Comparison of ENCODE assay signal across 9 cellular contexts in genomic region chr10:124670849-124671248, GRCh38.
DNase-seq lines count a peak whose midpoint lies in the region; ATAC-seq and TF ChIP-seq lines count a peak whose summit lies in the region.
"Had no signal": no experiment of that assay in that cellular context is flagged by ENCODE, and none has a peak within 500 bp of the region (broad histone marks: within the 10 kb centered on the region; RNA-seq: fewer than 3 reads in every experiment).

No MANE protein-coding gene starts in this region.

- H3K9me3 ChIP-seq in lower lobe of right lung (no peaks in the 10 kb centered on the region), suprapubic skin (no peaks in the 10 kb centered on the region)

- no peaks in the 10 kb centered on the region for H3K27me3 Mint-ChIP-seq in activated T-cell treated with anti-CD3 and anti-CD28 coated beads, Interleukin-2, amount 50 U/mL, for 72 hours (ENCODE audit: low read depth)
- H3K27me3 Mint-ChIP-seq in activated naive CD4-positive, alpha-beta T cell treated with anti-CD3 and anti-CD28 coated beads, Interleukin-2, amount 50 U/mL, for 24 hours: no peaks in the 10 kb centered on the region

- peak overlapping the region; percentile 73 for H3K27ac Mint-ChIP-seq in activated T-cell treated with anti-CD3 and anti-CD28 coated beads, Interleukin-2, amount 50 U/mL, for 72 hours
- peak overlapping the region; percentile 89 for H3K27ac Mint-ChIP-seq in activated naive CD4-positive, alpha-beta T cell treated with anti-CD3 and anti-CD28 coated beads, Interleukin-2, amount 50 U/mL, for 24 hours

- DNase-seq in activated T-cell treated with anti-CD3 and anti-CD28 coated beads, Interleukin-2, amount 50 U/mL, for 72 hours: no peak
- no peak for DNase-seq in activated T-cell treated with anti-CD3 and anti-CD28 coated beads, Interleukin-2, amount 50 U/mL, for 1 hour
- peak; percentile 80 for DNase-seq in lower lobe of right lung
- no peak for DNase-seq in suprapubic skin (ENCODE audit: low spot score in 2 of 2)
- no peak for DNase-seq in activated CD4-positive, CD25-positive, alpha-beta regulatory T cell treated with anti-CD3 and anti-CD28 coated beads, Interleukin-2, amount 50 U/mL, for 72 hours
- no peak for DNase-seq in stimulated activated CD4-positive, alpha-beta T cell treated with anti-CD3 and anti-CD28 coated beads, Interleukin-2, amount 100 ng/mL, for 48 hours

- TF ChIP-seq CTCF in lower lobe of right lung (IDR thresholded peaks at IDR 0.05) (no peak), suprapubic skin (IDR thresholded peaks at IDR 0.05) (no peak)

- WGBS in suprapubic skin: 90% methylated on average over 13 of the region's 13 CpGs

- no peaks in the 10 kb centered on the region for H3K9me3 Mint-ChIP-seq in activated T-cell treated with anti-CD3 and anti-CD28 coated beads, Interleukin-2, amount 50 U/mL, for 72 hours
- no peaks in the 10 kb centered on the region for H3K9me3 Mint-ChIP-seq in activated naive CD4-positive, alpha-beta T cell treated with anti-CD3 and anti-CD28 coated beads, Interleukin-2, amount 50 U/mL, for 24 hours

- H3K36me3 ChIP-seq in lower lobe of right lung: peaks cover 6% of the 10 kb centered on the region
- H3K36me3 ChIP-seq in suprapubic skin: no peaks in the 10 kb centered on the region

- peaks cover 57% of the 10 kb centered on the region for H3K4me1 Mint-ChIP-seq in activated T-cell treated with anti-CD3 and anti-CD28 coated beads, Interleukin-2, amount 50 U/mL, for 72 hours (ENCODE audit: low read depth)
- peaks cover 79% of the 10 kb centered on the region for H3K4me1 Mint-ChIP-seq in activated naive CD4-positive, alpha-beta T cell treated with anti-CD3 and anti-CD28 coated beads, Interleukin-2, amount 50 U/mL, for 24 hours

- TF ChIP-seq POLR2A in suprapubic skin (IDR thresholded peaks at IDR 0.05): no peak

- no peak for ATAC-seq in activated T-cell treated with anti-CD3 and anti-CD28 coated beads, Interleukin-2, amount 50 U/mL, for 72 hours (replicated peaks in 1 of 2)
- ATAC-seq in lower lobe of right lung (peak; percentile 18 to 36), HG02642 (IDR thresholded peaks at IDR 0.05; ENCODE audit: poor library complexity, unreplicated experiment) (no peak)

- peaks cover 1 to 5% of the 10 kb centered on the region in 2 donors for H3K36me3 Mint-ChIP-seq in activated T-cell treated with anti-CD3 and anti-CD28 coated beads, Interleukin-2, amount 50 U/mL, for 72 hours (ENCODE audit: insufficient read depth in 2 of 2)
- H3K36me3 Mint-ChIP-seq in activated naive CD4-positive, alpha-beta T cell treated with anti-CD3 and anti-CD28 coated beads, Interleukin-2, amount 50 U/mL, for 24 hours: peaks cover 2% of the 10 kb centered on the region

- intact Hi-C loops in lower lobe of right lung (cut with DNase I): no loop called here

- no peak for TF ChIP-seq EP300 in suprapubic skin (IDR thresholded peaks at IDR 0.05)

- H3K4me3 ChIP-seq in lower lobe of right lung (no peak overlapping the region), suprapubic skin (no peak overlapping the region)
- H3K4me3 ChIP-seq: coronary artery had no signal

- H3K4me3 Mint-ChIP-seq in activated T-cell treated with anti-CD3 and anti-CD28 coated beads, Interleukin-2, amount 50 U/mL, for 72 hours: peak overlapping the region; percentile 39 to 57
- H3K4me3 Mint-ChIP-seq in activated naive CD4-positive, alpha-beta T cell treated with anti-CD3 and anti-CD28 coated beads, Interleukin-2, amount 50 U/mL, for 24 hours: peak overlapping the region; percentile 49

- no peaks in the 10 kb centered on the region for H3K27me3 ChIP-seq in lower lobe of right lung (ENCODE audit: low read depth)
- H3K27me3 ChIP-seq in suprapubic skin: no peaks in the 10 kb centered on the region

- H3K27ac ChIP-seq in lower lobe of right lung (peak overlapping the region; percentile 53), suprapubic skin (peak overlapping the region; percentile 77)

- peaks cover 96% of the 10 kb centered on the region for H3K4me1 ChIP-seq in lower lobe of right lung
- H3K4me1 ChIP-seq in suprapubic skin: peaks cover 91% of the 10 kb centered on the region

Comparison
In these comparisons a context has a peak if more than half of its experiments do, and no peak if none do; other contexts are left out.
1. ATAC-seq: peak in lower lobe of right lung (2 of 2); none in activated T-cell treated with anti-CD3 and anti-CD28 coated beads, Interleukin-2, amount 50 U/mL, for 72 hours (0 of 2) and HG02642 (single experiment).